In the genomic region with DNA sequence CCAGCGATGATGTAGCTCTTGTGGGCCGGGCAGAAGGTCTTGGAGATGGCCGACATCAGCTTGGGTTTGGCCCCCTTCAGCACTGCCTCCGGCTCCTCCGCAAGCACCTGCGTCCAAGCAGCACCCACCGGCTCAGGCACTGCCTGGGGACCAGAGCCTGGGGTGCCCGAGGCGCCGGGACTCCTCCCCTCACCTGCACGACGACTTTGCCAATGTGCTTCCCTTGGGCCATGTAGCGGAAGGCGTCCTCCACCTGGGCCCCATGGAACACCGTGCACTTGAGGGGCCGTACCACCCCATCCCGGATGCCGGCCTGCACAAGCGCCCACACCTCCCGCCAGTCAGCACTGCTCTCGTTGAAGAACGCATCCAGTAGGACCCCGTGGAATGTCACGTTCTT, we compare ENCODE assay signal across 1 cellular context.
TF ChIP-seq lines count a peak whose summit lies in the region.

No MANE protein-coding gene starts in this region.

TF ChIP-seq in HCT116, 20 proteins besides CTCF, POLR2A, EP300 and RAD21 (continued from another document):
- no peak for TF ChIP-seq CEBPB (IDR thresholded peaks at IDR 0.05; ENCODE audit: low read depth)
- no peak for TF ChIP-seq ELF1 (IDR thresholded peaks at IDR 0.05; ENCODE audit: borderline replicate concordance, low read depth)
- no peak for TF ChIP-seq EZH2 (IDR thresholded peaks at IDR 0.05)
- no peak for TF ChIP-seq EGR1 (IDR thresholded peaks at IDR 0.05; ENCODE audit: low read depth)
- TF ChIP-seq EZH2phosphoT487 (IDR thresholded peaks at IDR 0.05; ENCODE audit: borderline replicate concordance), result no peak
- TF ChIP-seq CBX3 (IDR thresholded peaks at IDR 0.05; ENCODE audit: low read depth), result no peak
- no peak for TF ChIP-seq TCF7L2 (IDR thresholded peaks at IDR 0.05; ENCODE audit: borderline replicate concordance, extremely low read depth, insufficient read depth, insufficient read length)
- no peak for TF ChIP-seq ZNF274 (IDR thresholded peaks at IDR 0.05; ENCODE audit: low read depth, low read length)
- TF ChIP-seq, protein P1, sequence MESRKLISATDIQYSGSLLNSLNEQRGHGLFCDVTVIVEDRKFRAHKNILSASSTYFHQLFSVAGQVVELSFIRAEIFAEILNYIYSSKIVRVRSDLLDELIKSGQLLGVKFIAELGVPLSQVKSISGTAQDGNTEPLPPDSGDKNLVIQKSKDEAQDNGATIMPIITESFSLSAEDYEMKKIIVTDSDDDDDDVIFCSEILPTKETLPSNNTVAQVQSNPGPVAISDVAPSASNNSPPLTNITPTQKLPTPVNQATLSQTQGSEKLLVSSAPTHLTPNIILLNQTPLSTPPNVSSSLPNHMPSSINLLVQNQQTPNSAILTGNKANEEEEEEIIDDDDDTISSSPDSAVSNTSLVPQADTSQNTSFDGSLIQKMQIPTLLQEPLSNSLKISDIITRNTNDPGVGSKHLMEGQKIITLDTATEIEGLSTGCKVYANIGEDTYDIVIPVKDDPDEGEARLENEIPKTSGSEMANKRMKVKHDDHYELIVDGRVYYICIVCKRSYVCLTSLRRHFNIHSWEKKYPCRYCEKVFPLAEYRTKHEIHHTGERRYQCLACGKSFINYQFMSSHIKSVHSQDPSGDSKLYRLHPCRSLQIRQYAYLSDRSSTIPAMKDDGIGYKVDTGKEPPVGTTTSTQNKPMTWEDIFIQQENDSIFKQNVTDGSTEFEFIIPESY (IDR thresholded peaks at IDR 0.05; ENCODE audit: extremely low read depth, insufficient replicate concordance, low read length), result no peak
- no peak for TF ChIP-seq SRF (IDR thresholded peaks at IDR 0.05; ENCODE audit: low read depth)
- TF ChIP-seq SIN3A (IDR thresholded peaks at IDR 0.05; ENCODE audit: low read depth), result no peak
- no peak for TF ChIP-seq ZFX (IDR thresholded peaks at IDR 0.05)
